ENCODE assay signal across 22 cellular contexts in genomic region chr2:29718326-29718725, GRCh38.
"Had no signal": no experiment of that assay in that cellular context is flagged by ENCODE, and none has a peak within 500 bp of the region (broad histone marks: within the 10 kb centered on the region; RNA-seq: fewer than 3 reads in every experiment).

No MANE protein-coding gene starts in this region.

- H3K36me3 ChIP-seq: cardiac muscle cell, left ventricle myocardium inferior, sigmoid colon, stomach, suprapubic skin, tibial nerve had no signal

- DNase-seq: activated CD4-positive, alpha-beta T cell treated with anti-CD3 and anti-CD28 coated beads, Interleukin-2, amount 10 ng/mL, durations not matched to agents 7 days and 5 days; activated CD4-positive, CD25-positive, alpha-beta regulatory T cell treated with anti-CD3 and anti-CD28 coated beads, Interleukin-2, amount 50 U/mL, for 72 hours; activated CD8-positive, alpha-beta memory T cell treated with anti-CD3 and anti-CD28 coated beads, Interleukin-2, amount 10 ng/mL, durations not matched to agents 7 days and 5 days; activated CD8-positive, alpha-beta T cell treated with anti-CD3 and anti-CD28 coated beads for 36 hours; activated gamma-delta T cell; activated naive CD4-positive, alpha-beta T cell treated with anti-CD3 and anti-CD28 coated beads, Interleukin-2, amount 50 U/mL, for 16 hours; activated naive CD8-positive, alpha-beta T cell treated with anti-CD3 and anti-CD28 coated beads, Interleukin-2, amount 50 U/mL, for 24 hours; activated T-cell treated with anti-CD3 and anti-CD28 coated beads for 4 hours; immature natural killer cell; kidney glomerular epithelial cell; left ventricle myocardium inferior; natural killer cell; sigmoid colon; stimulated activated CD4-positive, alpha-beta T cell treated with anti-CD3 and anti-CD28 coated beads, Interleukin-15, amount 100 ng/mL, for 24 hours; stomach; T-helper 2 cell had no signal

- H3K4me3 ChIP-seq: cardiac muscle cell, left ventricle myocardium inferior, sigmoid colon, smooth muscle cell, stomach, suprapubic skin, tibial nerve had no signal

- FAIRE-seq: urothelium cell line had no signal

- H3K4me1 ChIP-seq: left ventricle myocardium inferior, sigmoid colon, suprapubic skin, tibial nerve had no signal

- ATAC-seq: activated CD8-positive, alpha-beta memory T cell treated with anti-CD3 and anti-CD28 coated beads, Interleukin-2, amount 10 ng/mL, durations not matched to agents 7 days and 5 days; activated CD8-positive, alpha-beta T cell treated with anti-CD3 and anti-CD28 coated beads for 36 hours; activated naive CD8-positive, alpha-beta T cell treated with anti-CD3 and anti-CD28 coated beads, Interleukin-2, amount 50 U/mL, for 24 hours; natural killer cell; stimulated activated memory B cell treated with anti-CD40 and anti-IgM and Interleukin-4, amounts not matched to agents 10 μg/mL and 1 μg/mL and 100 μg/mL, for 72 hours had no signal

- H3K9me3 ChIP-seq: left ventricle myocardium inferior, sigmoid colon, stomach, suprapubic skin, tibial nerve had no signal

- H3K27ac ChIP-seq: cardiac muscle cell, left ventricle myocardium inferior, sigmoid colon, stomach, suprapubic skin, tibial nerve had no signal

- H3K4me2 ChIP-seq: smooth muscle cell had no signal

- H3K27me3 ChIP-seq: cardiac muscle cell, sigmoid colon, stomach, suprapubic skin, tibial nerve had no signal
